In the genomic region with DNA sequence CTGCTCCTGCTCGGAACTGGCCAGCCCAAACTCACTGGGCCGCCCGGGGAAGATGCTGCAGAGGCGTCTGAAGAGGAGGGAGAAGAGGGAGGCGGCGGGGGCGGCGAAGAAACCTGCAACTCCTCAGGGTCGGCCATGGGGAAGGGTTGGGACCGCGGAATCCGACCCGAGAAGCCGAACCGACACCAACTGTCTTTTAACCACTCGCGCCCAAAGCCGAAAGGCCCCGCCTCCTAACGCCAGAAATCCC, we compare ENCODE assay signal across 8 cellular contexts. TPM values are rescaled to one million over a fixed set of nuclear protein-coding genes. Genes with fewer than 3 reads are reported as not detected.
A peak's percentile ranks its signal among the peaks of the same experiment; 100 is the strongest.
DNase-seq lines count a peak whose midpoint lies in the region; ATAC-seq and TF ChIP-seq lines count a peak whose summit lies in the region.

A gene (minus strand): TSS at position 223 of the 250 bp plus-strand sequence. CDS start 86 bp downstream, at position 137.

- peaks cover 23% of the 10 kb centered on the region for H3K4me1 Mint-ChIP-seq in activated B cell treated with CpG ODN at 0.5 μM for 24 hours

- no peaks in the 10 kb centered on the region for H4K20me1 ChIP-seq in HCT116 (ENCODE audit: insufficient read depth)

- H3K4me3 ChIP-seq in HCT116 (replicated peaks in 1 of 2; ENCODE audit: low read depth in 1 of 2, low read length in 2 of 2) (peak within 1 kb of the TSS; percentile 80 to 86), right cardiac atrium (ENCODE audit: low read length) (peak within 1 kb of the TSS; percentile 85), spleen (peak within 1 kb of the TSS; percentile 78 to 94 (median 91))

- H3K4me3 Mint-ChIP-seq in activated B cell treated with CpG ODN at 0.5 μM for 24 hours: peak within 1 kb of the TSS; percentile 98

- no peaks in the 10 kb centered on the region for H3K27me3 Mint-ChIP-seq in activated B cell treated with CpG ODN at 0.5 μM for 24 hours

- H3K36me3 ChIP-seq in HCT116 (ENCODE audit: control insufficient read depth in 1 of 2, insufficient read depth in 2 of 2, low read length in 2 of 2) (peaks cover 0 to 4% of the 10 kb centered on the region in 2 experiments; a peak in 1 of 4 replicates), spleen (no peaks in the 10 kb centered on the region)

- peak within 1 kb of the TSS; percentile 63 for H2AFZ ChIP-seq in HCT116 (ENCODE audit: low read depth, low read length, poor library complexity, severe bottlenecking)

- H3K9me3 Mint-ChIP-seq in activated B cell treated with CpG ODN at 0.5 μM for 24 hours: no peaks in the 10 kb centered on the region

- H3K27me3 ChIP-seq in HCT116 (ENCODE audit: insufficient read depth, low read length) (no peaks in the 10 kb centered on the region), right cardiac atrium (ENCODE audit: control insufficient read depth, insufficient read depth) (no peaks in the 10 kb centered on the region), spleen (replicated peaks in 1 of 7) (no peaks in the 10 kb centered on the region)

- no TSS peak for BruUV-seq in HCT116 (replicated peaks; lab: Mats Ljungman, UMichigan)

- POLR2A ChIA-PET in HCT116 (lab: Charles Lee) (no interaction called here), activated B cell treated with CpG ODN at 0.5 μM for 24 hours (lab: Charles Lee) (interaction anchor here (1.1 kb wide), 1 partner anchor 430 kb away, joined by 4 read pairs; no protein-coding TSS in a partner anchor)

- CTCF ChIA-PET in HCT116 (lab: Charles Lee): no interaction called here
- CTCF ChIA-PET in activated B cell treated with CpG ODN at 0.5 μM for 24 hours (lab: Charles Lee): no interaction called here

- peak within 1 kb of the TSS; percentile 91 for H3K9ac ChIP-seq in HCT116 (ENCODE audit: low read length)

- ATAC-seq in HCT116: no peak
- no peak for ATAC-seq in activated B cell treated with CpG ODN at 0.5 μM for 24 hours (ENCODE audit: low read depth)
- no peak for ATAC-seq in right cardiac atrium
- ATAC-seq in HG02981 (IDR thresholded peaks at IDR 0.05; ENCODE audit: unreplicated experiment): no peak
- ATAC-seq in HG02588 (IDR thresholded peaks at IDR 0.05; ENCODE audit: unreplicated experiment): no peak

- TF ChIP-seq POLR2A in HCT116 (IDR thresholded peaks at IDR 0.05; ENCODE audit: borderline replicate concordance, extremely low read depth, insufficient read depth, insufficient read length): peak; percentile 22
- TF ChIP-seq POLR2A in spleen (IDR thresholded peaks at IDR 0.05): no peak

- H3K79me2 ChIP-seq in HCT116 (ENCODE audit: insufficient read depth, low read length): peaks cover 48% of the 10 kb centered on the region

- H3K36me3 Mint-ChIP-seq in activated B cell treated with CpG ODN at 0.5 μM for 24 hours (ENCODE audit: low read depth): peaks cover 12% of the 10 kb centered on the region

- H3K9me3 ChIP-seq in HCT116 (ENCODE audit: control insufficient read depth in 1 of 2, insufficient read depth in 1 of 2, low read depth in 1 of 2, low read length in 2 of 2) (no peaks in the 10 kb centered on the region), right cardiac atrium (ENCODE audit: control insufficient read depth, low read length) (no peaks in the 10 kb centered on the region), spleen (no peaks in the 10 kb centered on the region)

- H3K4me2 ChIP-seq in HCT116 (ENCODE audit: low read length): peak within 1 kb of the TSS; percentile 86

- TF ChIP-seq CTCF in HCT116 (IDR thresholded peaks at IDR 0.05 in 2 of 3, conservative IDR thresholded peaks at IDR 0.05 in 1 of 3; ENCODE audit: borderline replicate concordance in 1 of 3, insufficient read depth in 1 of 3, low read depth in 2 of 3, low read length in 2 of 3) (no peak), activated B cell treated with CpG ODN at 0.5 μM for 24 hours (IDR thresholded peaks at IDR 0.05) (no peak), spleen (IDR thresholded peaks at IDR 0.05 in 8 of 11, conservative IDR thresholded peaks at IDR 0.05 in 3 of 11) (no peak)

- no peak for TF ChIP-seq RAD21 in HCT116 (IDR thresholded peaks at IDR 0.05; ENCODE audit: low read depth)

- peak within 1 kb of the TSS; percentile 96 for H3K27ac Mint-ChIP-seq in activated B cell treated with CpG ODN at 0.5 μM for 24 hours

- DNase-seq in HCT116 (ENCODE audit: low read depth, low spot score): no peak
- no peak for DNase-seq in activated B cell treated with CpG ODN at 0.5 μM for 24 hours
- DNase-seq in right cardiac atrium: no peak
- DNase-seq in spleen: no peak
- no peak for DNase-seq in pons (ENCODE audit: low spot score)
- DNase-seq in NCI-H2171 treated with DMSO at 0.1 percent for 48 hours (lab: John Stamatoyannopoulos, UW): no peak

- RAD21 ChIA-PET in HCT116 (lab: Charles Lee; ENCODE audit: low non-redundant PET in 1 of 2, low total read pairs in 2 of 2, uncharacterized antibody in 2 of 2, unreplicated experiment in 2 of 2): no interaction called here

- intact Hi-C loops in HCT116 (cut with micrococcal nuclease): loop anchor here (5.0 kb wide), 2 partner anchors 51 to 776 kb away; a partner anchor contains a TSS
- intact Hi-C loops in activated B cell treated with CpG ODN at 0.5 μM for 24 hours (cut with micrococcal nuclease): loop anchor here (1.0 to 5.0 kb wide), 3 partner anchors 97 to 532 kb away; a partner anchor contains a TSS
- intact Hi-C loops in right cardiac atrium (cut with DNase I): no loop called here
- intact Hi-C loops in spleen (cut with DNase I; ENCODE audit: low total_unique reads): no loop called here

- peak within 1 kb of the TSS; percentile 70 for H3K27ac ChIP-seq in HCT116 (ENCODE audit: low read depth, low read length)
- peak within 1 kb of the TSS; percentile 99 for H3K27ac ChIP-seq in right cardiac atrium (ENCODE audit: low read length)
- H3K27ac ChIP-seq in spleen: peak within 1 kb of the TSS; percentile 93 to 99 (median 94)

- H3K4me1 ChIP-seq in HCT116 (ENCODE audit: control insufficient read depth in 1 of 2, insufficient read depth in 2 of 2, low read length in 2 of 2) (peaks cover 9 to 17% of the 10 kb centered on the region in 2 experiments; a peak in 3 of 4 replicates), right cardiac atrium (ENCODE audit: control insufficient read depth, insufficient read depth, low read length) (peaks cover 6% of the 10 kb centered on the region), spleen (peaks cover 12 to 46% (median 26%) of the 10 kb centered on the region in 6 donors)

- H3K9me2 ChIP-seq in HCT116 (ENCODE audit: insufficient read depth): no peaks in the 10 kb centered on the region

- WGBS in right cardiac atrium: under 1% methylated on average over 20 of the region's 20 CpGs
- WGBS in spleen, 5 donors: 0 to 1% (median 0%) methylated on average over 13 to 20 of the region's 20 CpGs

TF ChIP-seq in HCT116, 20 proteins besides CTCF, POLR2A, EP300 and RAD21 (continues in another document):
- no peak for TF ChIP-seq EZH2phosphoT487 (IDR thresholded peaks at IDR 0.05; ENCODE audit: borderline replicate concordance)
- TF ChIP-seq, protein P1, sequence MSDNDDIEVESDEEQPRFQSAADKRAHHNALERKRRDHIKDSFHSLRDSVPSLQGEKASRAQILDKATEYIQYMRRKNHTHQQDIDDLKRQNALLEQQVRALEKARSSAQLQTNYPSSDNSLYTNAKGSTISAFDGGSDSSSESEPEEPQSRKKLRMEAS (IDR thresholded peaks at IDR 0.05): no peak
- TF ChIP-seq SP1 (IDR thresholded peaks at IDR 0.05; ENCODE audit: low read depth): no peak
- no peak for TF ChIP-seq TCF7L2 (IDR thresholded peaks at IDR 0.05; ENCODE audit: borderline replicate concordance, extremely low read depth, insufficient read depth, insufficient read length)
- TF ChIP-seq SRF (IDR thresholded peaks at IDR 0.05; ENCODE audit: low read depth): no peak
- TF ChIP-seq, protein P2, sequence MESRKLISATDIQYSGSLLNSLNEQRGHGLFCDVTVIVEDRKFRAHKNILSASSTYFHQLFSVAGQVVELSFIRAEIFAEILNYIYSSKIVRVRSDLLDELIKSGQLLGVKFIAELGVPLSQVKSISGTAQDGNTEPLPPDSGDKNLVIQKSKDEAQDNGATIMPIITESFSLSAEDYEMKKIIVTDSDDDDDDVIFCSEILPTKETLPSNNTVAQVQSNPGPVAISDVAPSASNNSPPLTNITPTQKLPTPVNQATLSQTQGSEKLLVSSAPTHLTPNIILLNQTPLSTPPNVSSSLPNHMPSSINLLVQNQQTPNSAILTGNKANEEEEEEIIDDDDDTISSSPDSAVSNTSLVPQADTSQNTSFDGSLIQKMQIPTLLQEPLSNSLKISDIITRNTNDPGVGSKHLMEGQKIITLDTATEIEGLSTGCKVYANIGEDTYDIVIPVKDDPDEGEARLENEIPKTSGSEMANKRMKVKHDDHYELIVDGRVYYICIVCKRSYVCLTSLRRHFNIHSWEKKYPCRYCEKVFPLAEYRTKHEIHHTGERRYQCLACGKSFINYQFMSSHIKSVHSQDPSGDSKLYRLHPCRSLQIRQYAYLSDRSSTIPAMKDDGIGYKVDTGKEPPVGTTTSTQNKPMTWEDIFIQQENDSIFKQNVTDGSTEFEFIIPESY (IDR thresholded peaks at IDR 0.05; ENCODE audit: extremely low read depth, insufficient replicate concordance, low read length): no peak
- TF ChIP-seq YY1 (IDR thresholded peaks at IDR 0.05; ENCODE audit: extremely low read depth, insufficient replicate concordance, low read depth, low read length): no peak

RNA-seq across cellular contexts. Expression of the gene that starts here (rescaled TPM):
- total RNA-seq in HCT116 (2021; ENCODE audit: unreplicated experiment) (16.3 TPM), activated B cell treated with CpG ODN at 0.5 μM for 24 hours (5.4 and 7.9 TPM in 2 replicates), right cardiac atrium (1 to 10 TPM; 2.6 to 4.2 (median 3.8) TPM), spleen (1 to 10 TPM; 2.6 to 7.4 (median 3.7) TPM)
- 4.7 and 6.9 TPM in 2 replicates for polyA plus RNA-seq in HCT116 (2012)
- polyA plus RNA-seq in right cardiac atrium (3.3 TPM), spleen (1 to 10 TPM; 1.9 to 3.9 (median 3.3) TPM)

Comparison
In these comparisons a context has a peak if more than half of its experiments do, and no peak if none do; other contexts are left out.
1. intact Hi-C loops: an anchor here in HCT116 (5.0 kb wide) and activated B cell treated with CpG ODN at 0.5 μM for 24 hours (1.0 to 5.0 kb wide); none called in right cardiac atrium and spleen.